21 cellular contexts compared by ENCODE assay signal in genomic region chr6:37966801-37967200, GRCh38.
"Had no signal": no experiment of that assay in that cellular context is flagged by ENCODE, and none has a peak within 500 bp of the region (broad histone marks: within the 10 kb centered on the region; RNA-seq: fewer than 3 reads in every experiment).

No MANE protein-coding gene starts in this region.

- H3K9me3 ChIP-seq: esophagus squamous epithelium, ovary, testis, upper lobe of right lung had no signal

- H3K27ac ChIP-seq: ovary, testis, upper lobe of right lung had no signal

- H3K27me3 ChIP-seq: esophagus squamous epithelium, ovary, testis, upper lobe of right lung had no signal

- DNase-seq: activated CD4-positive, alpha-beta T cell treated with anti-CD3 and anti-CD28 coated beads, Interleukin-2, amount 10 ng/mL, durations not matched to agents 24 days and 14 days; activated naive CD4-positive, alpha-beta T cell treated with Interleukin-2 at 50 U/mL for 16 hours; cerebellar nuclear complex; endodermal cell; esophagus squamous epithelium; foreskin melanocyte; head of caudate nucleus; kidney; left ventricle myocardium superior; mesendoderm; nephron progenitor cell; ovary; stimulated activated CD4-positive, alpha-beta T cell treated with anti-CD3 and anti-CD28 coated beads, Interleukin-4, amount 100 ng/mL, for 1 hour; stimulated activated CD8-positive, alpha-beta memory T cell treated with anti-CD3 and anti-CD28 coated beads, Interleukin-4, amount 100 ng/mL, for 48 hours; stimulated activated naive CD8-positive, alpha-beta T cell treated with anti-CD3 and anti-CD28 coated beads, Interleukin-15, amount 100 ng/mL, for 72 hours; T-helper 1 cell; testis; upper lobe of right lung had no signal

- H3K4me1 Mint-ChIP-seq: endodermal cell, nephron progenitor cell had no signal

- H3K4me3 ChIP-seq: esophagus squamous epithelium, ovary, testis, upper lobe of right lung had no signal

- FAIRE-seq: kidney had no signal

- H3K4me1 ChIP-seq: testis had no signal

- H3K27ac Mint-ChIP-seq: activated CD4-positive, alpha-beta T cell treated with anti-CD3 and anti-CD28 coated beads, Interleukin-2, amount 10 ng/mL, durations not matched to agents 24 days and 14 days; activated T-helper 1 cell treated with anti-CD3 and anti-CD28 coated beads, Interleukin-12 subunit alpha, Interleukin-12 subunit beta, Interleukin-2, Interleukin-4 antibody, amounts not matched to agents 30 ng/mL and 10 ng/mL and 1 ng/mL, durations not matched to agents 14 hours and 24 hours and 36 hours; endodermal cell; nephron progenitor cell; WTC11 had no signal

- H3K36me3 ChIP-seq: esophagus squamous epithelium, ovary, upper lobe of right lung had no signal

- H3K4me3 Mint-ChIP-seq: activated CD4-positive, alpha-beta T cell treated with anti-CD3 and anti-CD28 coated beads, Interleukin-2, amount 10 ng/mL, durations not matched to agents 24 days and 14 days; activated T-helper 1 cell treated with anti-CD3 and anti-CD28 coated beads, Interleukin-12 subunit alpha, Interleukin-12 subunit beta, Interleukin-2, Interleukin-4 antibody, amounts not matched to agents 30 ng/mL and 10 ng/mL and 1 ng/mL, durations not matched to agents 14 hours and 24 hours and 36 hours; brain; endodermal cell; nephron progenitor cell; stimulated activated naive CD8-positive, alpha-beta T cell treated with anti-CD3 and anti-CD28 coated beads, Interleukin-15, amount 100 ng/mL, for 72 hours; WTC11 had no signal

- H3K27me3 Mint-ChIP-seq: activated CD4-positive, alpha-beta T cell treated with anti-CD3 and anti-CD28 coated beads, Interleukin-2, amount 10 ng/mL, durations not matched to agents 24 days and 14 days; brain; stimulated activated naive CD8-positive, alpha-beta T cell treated with anti-CD3 and anti-CD28 coated beads, Interleukin-15, amount 100 ng/mL, for 72 hours had no signal
